Comparison of ENCODE assay signal across 22 cellular contexts in genomic region chr3:184820525-184820924, GRCh38.
"Had no signal": no experiment of that assay in that cellular context is flagged by ENCODE, and none has a peak within 500 bp of the region (broad histone marks: within the 10 kb centered on the region; RNA-seq: fewer than 3 reads in every experiment).

No MANE protein-coding gene starts in this region.

- DNase-seq: activated CD4-positive, alpha-beta memory T cell treated with anti-CD3 and anti-CD28 coated beads, Interleukin-2, amount 10 ng/mL, durations not matched to agents 7 days and 5 days; activated CD4-positive, alpha-beta T cell treated with anti-CD3 and anti-CD28 coated beads for 36 hours; activated CD4-positive, alpha-beta T cell treated with anti-CD3 and anti-CD28 coated beads, Interleukin-2, amount 50 U/mL, for 1 hour; activated gamma-delta T cell treated with Interleukin-2 at 50 U/mL for 16 hours; activated naive CD4-positive, alpha-beta T cell treated with anti-CD3 and anti-CD28 coated beads, Interleukin-2, amount 10 ng/mL, durations not matched to agents 7 days and 5 days; activated naive CD8-positive, alpha-beta T cell treated with anti-CD3 and anti-CD28 coated beads for 36 hours; activated T-cell treated with anti-CD3 and anti-CD28 coated beads for 4 hours; activated T-cell treated with anti-CD3 and anti-CD28 coated beads, Interleukin-2, amount 50 U/mL, for 48 hours; NCI-H1092 treated with DMSO at 0.1 percent for 48 hours; NCI-H1436; NCI-H1694 treated with DMSO at 0.1 percent for 48 hours; NCI-H2029 treated with DMSO at 0.1 percent for 48 hours; NCI-H345; NCI-H510A; NCI-H526 treated with DMSO at 0.1 percent for 48 hours; PC-9; SIG-M5; T-cell; T-helper 2 cell; WERI-Rb-1 had no signal

- H3K27ac ChIP-seq: PC-9, WERI-Rb-1 had no signal

- H3K4me3 Mint-ChIP-seq: activated CD4-positive, alpha-beta memory T cell treated with anti-CD3 and anti-CD28 coated beads, Interleukin-2, amount 10 ng/mL, durations not matched to agents 7 days and 5 days; activated CD4-positive, alpha-beta T cell treated with anti-CD3 and anti-CD28 coated beads for 36 hours; activated naive CD4-positive, alpha-beta T cell treated with anti-CD3 and anti-CD28 coated beads, Interleukin-2, amount 10 ng/mL, durations not matched to agents 7 days and 5 days; activated naive CD8-positive, alpha-beta T cell treated with anti-CD3 and anti-CD28 coated beads for 36 hours; T-cell had no signal

- H3K27me3 Mint-ChIP-seq: activated CD4-positive, alpha-beta memory T cell treated with anti-CD3 and anti-CD28 coated beads, Interleukin-2, amount 10 ng/mL, durations not matched to agents 7 days and 5 days; activated CD4-positive, alpha-beta T cell treated with anti-CD3 and anti-CD28 coated beads for 36 hours; activated naive CD4-positive, alpha-beta T cell treated with anti-CD3 and anti-CD28 coated beads, Interleukin-2, amount 10 ng/mL, durations not matched to agents 7 days and 5 days; activated naive CD8-positive, alpha-beta T cell treated with anti-CD3 and anti-CD28 coated beads for 36 hours; T-cell had no signal

- H3K4me3 ChIP-seq: K562, PC-9 had no signal

- H3K27ac Mint-ChIP-seq: activated CD4-positive, alpha-beta memory T cell treated with anti-CD3 and anti-CD28 coated beads, Interleukin-2, amount 10 ng/mL, durations not matched to agents 7 days and 5 days; activated CD4-positive, alpha-beta T cell treated with anti-CD3 and anti-CD28 coated beads for 36 hours; activated naive CD4-positive, alpha-beta T cell treated with anti-CD3 and anti-CD28 coated beads, Interleukin-2, amount 10 ng/mL, durations not matched to agents 7 days and 5 days; activated naive CD8-positive, alpha-beta T cell treated with anti-CD3 and anti-CD28 coated beads for 36 hours; activated T-helper 2 cell treated with anti-CD3 and anti-CD28 coated beads, Interferon-gamma antibody, Interleukin-2, Interleukin-4, amounts not matched to agents 10 μg/mL and 5 μg/mL and 100 μg/mL, durations not matched to agents 14 hours and 24 hours and 36 hours; T-cell had no signal

- ATAC-seq: activated CD4-positive, alpha-beta T cell treated with anti-CD3 and anti-CD28 coated beads for 36 hours; K562; T-cell had no signal

- FAIRE-seq: K562 had no signal

- H3K9me3 Mint-ChIP-seq: activated CD4-positive, alpha-beta memory T cell treated with anti-CD3 and anti-CD28 coated beads, Interleukin-2, amount 10 ng/mL, durations not matched to agents 7 days and 5 days; activated naive CD4-positive, alpha-beta T cell treated with anti-CD3 and anti-CD28 coated beads, Interleukin-2, amount 10 ng/mL, durations not matched to agents 7 days and 5 days; activated naive CD8-positive, alpha-beta T cell treated with anti-CD3 and anti-CD28 coated beads for 36 hours; activated T-helper 2 cell treated with anti-CD3 and anti-CD28 coated beads, Interferon-gamma antibody, Interleukin-2, Interleukin-4, amounts not matched to agents 10 μg/mL and 5 μg/mL and 100 μg/mL, durations not matched to agents 14 hours and 24 hours and 36 hours; T-cell had no signal

- H3K36me3 ChIP-seq: WERI-Rb-1 had no signal

- H3K4me2 ChIP-seq: PC-9 had no signal

- H2AFZ ChIP-seq: PC-9 had no signal
